20 cellular contexts compared by ENCODE assay signal in genomic region chr13:106810069-106810468, GRCh38.
"Had no signal": no experiment of that assay in that cellular context is flagged by ENCODE, and none has a peak within 500 bp of the region (broad histone marks: within the 10 kb centered on the region; RNA-seq: fewer than 3 reads in every experiment).

No MANE protein-coding gene starts in this region.

- H3K9ac ChIP-seq: KMS-11 had no signal

- H3K36me3 ChIP-seq: Peyer's patch, SJCRH30 had no signal

- DNase-seq: Kasumi-1, MM.1S, NCI-H1092 treated with DMSO at 0.1 percent for 48 hours, NCI-H1417, NCI-H1436 treated with DMSO at 0.1 percent for 48 hours, NCI-H1694, NCI-H187 treated with DMSO at 0.1 percent for 48 hours, NCI-H2029 treated with DMSO at 0.1 percent for 48 hours, NCI-H2171 treated with DMSO at 0.1 percent for 48 hours, NCI-H345, NCI-H446 treated with DMSO at 0.1 percent for 48 hours, NCI-H510A treated with DMSO at 0.1 percent for 48 hours, NCI-H526, PC-9, Peyer's patch, SHP77 treated with DMSO at 0.1 percent for 48 hours, SJCRH30 had no signal

- H3K9me3 ChIP-seq: Peyer's patch, SJCRH30 had no signal

- H2AFZ ChIP-seq: PC-9 had no signal

- H3K4me1 ChIP-seq: Peyer's patch had no signal

- H3K36me3 Mint-ChIP-seq: IgD-negative memory B cell had no signal

- H3K4me1 Mint-ChIP-seq: IgD-negative memory B cell had no signal

- H3K27ac ChIP-seq: KMS-11, PC-9, Peyer's patch, SJCRH30 had no signal

- H3K27ac Mint-ChIP-seq: IgD-negative memory B cell had no signal

- H3K4me2 ChIP-seq: KMS-11, PC-9 had no signal

- H3K27me3 ChIP-seq: Peyer's patch, SJCRH30 had no signal

- H3K4me3 ChIP-seq: K562, PC-9, Peyer's patch, SJCRH30 had no signal

- H3K4me3 Mint-ChIP-seq: IgD-negative memory B cell had no signal
